ENCODE assay signal across 20 cellular contexts in the genomic region with DNA sequence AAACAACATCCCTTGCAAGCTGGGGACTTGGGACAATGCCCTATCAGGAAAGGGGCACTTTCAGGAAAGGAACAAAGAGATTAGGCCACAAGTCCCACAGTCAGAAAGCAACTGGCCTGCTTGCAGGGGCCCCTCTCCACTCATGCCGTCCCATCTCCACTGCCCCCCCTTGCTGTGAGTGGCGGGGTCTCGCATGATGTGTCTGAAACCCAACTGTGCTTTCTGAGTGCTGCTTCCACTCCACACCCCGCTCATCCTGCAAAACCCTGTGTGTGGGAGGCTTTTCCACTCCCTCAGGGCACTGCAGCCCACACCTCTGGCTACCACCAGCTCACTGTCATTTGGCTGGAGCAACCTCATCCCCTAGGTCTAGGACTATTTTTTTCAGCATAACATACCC. TPM values are rescaled to one million over a fixed set of nuclear protein-coding genes. Genes with fewer than 3 reads are reported as not detected.
DNase-seq lines count a peak whose midpoint lies in the region; ATAC-seq, FAIRE-seq and TF ChIP-seq lines count a peak whose summit lies in the region.
"Had no signal": no experiment of that assay in that cellular context is flagged by ENCODE, and none has a peak within 500 bp of the region (broad histone marks: within the 10 kb centered on the region; RNA-seq: fewer than 3 reads in every experiment).

No MANE protein-coding gene starts in this region.

- H3K79me2 ChIP-seq in SK-N-SH (ENCODE audit: insufficient read depth) (no peaks in the 10 kb centered on the region; the same call in 1 of the 2 replicates), Loucy (ENCODE audit: insufficient read depth, low read length) (peaks cover 100% of the 10 kb centered on the region), HepG2 (ENCODE audit: insufficient read depth, low read length) (peaks cover 97% of the 10 kb centered on the region)

- TF ChIP-seq RAD21 in SK-N-SH (IDR thresholded peaks at IDR 0.05; ENCODE audit: low read length), result no peak
- no peak for TF ChIP-seq RAD21 in HepG2 (CRISPR knock-in tag; IDR thresholded peaks at IDR 0.05)

- no peak for TF ChIP-seq CTCF in SK-N-SH (IDR thresholded peaks at IDR 0.05)
- no peak for TF ChIP-seq CTCF in Loucy (conservative IDR thresholded peaks at IDR 0.05; ENCODE audit: low read length)
- TF ChIP-seq CTCF in HepG2 (CRISPR knock-in tag; IDR thresholded peaks at IDR 0.05), result no peak
- TF ChIP-seq CTCF in psoas muscle (IDR thresholded peaks at IDR 0.05), result no peak

- H3K27ac ChIP-seq in SK-N-SH (ENCODE audit: low read depth in 2 of 2, low read length in 1 of 2), result no peak overlapping the region; a peak in 1 of 4 replicates
- H3K27ac ChIP-seq in HepG2 (ENCODE audit: extremely low read length, insufficient read depth, low read length), result no peak overlapping the region
- H3K27ac ChIP-seq in psoas muscle, result peak overlapping the region; percentile 81
- H3K27ac ChIP-seq: coronary artery, PC-9 had no signal

- CTCF ChIA-PET in SK-N-SH (lab: Yijun Ruan, JAX), result interaction anchor here (1.0 kb wide), 2 partner anchors 76 to 247 kb away, joined by 3 read pairs; no protein-coding TSS in a partner anchor
- CTCF ChIA-PET in HepG2 (lab: Yijun Ruan, JAX; ENCODE audit: low intra/inter-chr PET ratio, low total read pairs), result no interaction called here

- H3K9me2 ChIP-seq in SK-N-SH (no peaks in the 10 kb centered on the region), Loucy (replicated peaks; ENCODE audit: low read depth, low read length) (no peaks in the 10 kb centered on the region)

- no peaks in the 10 kb centered on the region for H3F3A ChIP-seq in SK-N-SH (replicated peaks; ENCODE audit: insufficient read depth)
- no peaks in the 10 kb centered on the region for H3F3A ChIP-seq in Loucy (ENCODE audit: low read depth)

- H3K27me3 ChIP-seq in SK-N-SH (ENCODE audit: insufficient read depth), result no peaks in the 10 kb centered on the region
- peaks cover 7% of the 10 kb centered on the region for H3K27me3 ChIP-seq in Loucy (ENCODE audit: insufficient read depth, low read length, poor library complexity, severe bottlenecking)
- no peaks in the 10 kb centered on the region for H3K27me3 ChIP-seq in HepG2 (ENCODE audit: control insufficient read depth in 1 of 2, insufficient read depth in 2 of 2, low read length in 2 of 2)
- H3K27me3 ChIP-seq in psoas muscle (ENCODE audit: insufficient read depth in 3 of 3, low read length in 2 of 3), result no peaks in the 10 kb centered on the region
- H3K27me3 ChIP-seq: BE2C, ovary had no signal

- no TSS peak for BruUV-seq in HepG2 (replicated peaks; lab: Mats Ljungman, UMichigan)

- peaks cover 4 to 94% of the 10 kb centered on the region in 2 experiments for H3K4me1 ChIP-seq in SK-N-SH (ENCODE audit: control insufficient read depth in 1 of 2, insufficient read depth in 2 of 2, low read depth in 1 of 2, low read length in 1 of 2)
- peaks cover 66% of the 10 kb centered on the region for H3K4me1 ChIP-seq in Loucy (ENCODE audit: insufficient read depth, low read length, poor library complexity, severe bottlenecking)
- H3K4me1 ChIP-seq in HepG2 (ENCODE audit: insufficient read depth, low read length), result peaks cover 100% of the 10 kb centered on the region
- peaks cover 81% of the 10 kb centered on the region for H3K4me1 ChIP-seq in psoas muscle
- H3K4me1 ChIP-seq: BE2C had no signal

- H2AFZ ChIP-seq in SK-N-SH (ENCODE audit: low read depth) (no peak overlapping the region), Loucy (ENCODE audit: low read length) (no peak overlapping the region), HepG2 (ENCODE audit: low read length) (no peak overlapping the region)
- H2AFZ ChIP-seq: PC-9 had no signal

- TF ChIP-seq EP300 in SK-N-SH (IDR thresholded peaks at IDR 0.05; ENCODE audit: borderline replicate concordance in 1 of 2, low read depth in 1 of 2, low read length in 1 of 2), result no peak
- TF ChIP-seq EP300 in HepG2 (IDR thresholded peaks at IDR 0.05; ENCODE audit: low read depth in 2 of 2, low read length in 2 of 2), result no peak
- TF ChIP-seq EP300 in HepG2 (CRISPR knock-in tag; IDR thresholded peaks at IDR 0.05; ENCODE audit: borderline replicate concordance), result no peak

- H3K9ac ChIP-seq in SK-N-SH (no peak overlapping the region), Loucy (ENCODE audit: low read depth, low read length, poor library complexity, severe bottlenecking) (peak overlapping the region; percentile 95), HepG2 (ENCODE audit: insufficient read depth, low read depth, low read length) (no peak overlapping the region)

- in situ Hi-C loops in HepG2 (cut with HindIII; ENCODE audit: extremely low pct_ligation_motif_present, low pct_unique_long_range_greater_than_20kb), result no loop called here

- H3K36me3 ChIP-seq in SK-N-SH (replicated peaks in 1 of 2; ENCODE audit: control insufficient read depth in 1 of 2, insufficient read depth in 2 of 2, low read length in 1 of 2), result peaks cover 0 to 2% of the 10 kb centered on the region in 2 experiments
- peaks cover 100% of the 10 kb centered on the region for H3K36me3 ChIP-seq in Loucy (ENCODE audit: insufficient read depth, low read length)
- H3K36me3 ChIP-seq in HepG2 (replicated peaks in 1 of 2; ENCODE audit: control insufficient read depth in 1 of 2, insufficient read depth in 2 of 2, low read length in 2 of 2), result peaks cover 31 to 65% of the 10 kb centered on the region in 2 experiments; a peak in 4 of 5 replicates
- no peaks in the 10 kb centered on the region for H3K36me3 ChIP-seq in psoas muscle (ENCODE audit: insufficient read depth in 1 of 2, low read depth in 1 of 2)
- H3K36me3 ChIP-seq: BE2C, ovary had no signal

- no peak for FAIRE-seq in HepG2 (lab: Jason Lieb, UNC)
- FAIRE-seq: endothelial cell of umbilical vein, GM12891, small intestine had no signal

- H3K4me2 ChIP-seq in SK-N-SH (no peak overlapping the region), Loucy (ENCODE audit: low read depth, low read length, poor library complexity, severe bottlenecking) (peak overlapping the region; percentile 98), HepG2 (ENCODE audit: low read depth, low read length) (peak overlapping the region; percentile 52)
- H3K4me2 ChIP-seq: PC-9 had no signal

- ATAC-seq in SK-N-SH treated with all-trans-retinoic acid at 6 μM for 48 hours, result no peak
- no peak for ATAC-seq in HepG2
- ATAC-seq in psoas muscle, result no peak
- ATAC-seq in HG03108 (IDR thresholded peaks at IDR 0.05; ENCODE audit: unreplicated experiment), result no peak
- ATAC-seq: mucosa of descending colon had no signal

- H3K4me3 ChIP-seq in SK-N-SH (ENCODE audit: low read depth in 2 of 2, low read length in 1 of 2) (no peak overlapping the region), Loucy (ENCODE audit: low read length, poor library complexity, severe bottlenecking) (peak overlapping the region; percentile 90), HepG2 (replicated peaks in 1 of 3; ENCODE audit: insufficient read depth in 1 of 3, low read depth in 2 of 3, low read length in 3 of 3) (no peak overlapping the region), psoas muscle (no peak overlapping the region)
- H3K4me3 ChIP-seq: coronary artery, mucosa of descending colon, ovary, PC-9 had no signal

- POLR2A ChIA-PET in SK-N-SH (lab: Yijun Ruan, JAX), result no interaction called here
- POLR2A ChIA-PET in HepG2 (lab: Yijun Ruan, JAX), result interaction anchor here (0.6 to 2.8 kb wide), 2 partner anchors 10 to 97 kb away, joined by 3 to 12 read pairs; no protein-coding TSS in a partner anchor

- intact Hi-C loops in HepG2 (cut with micrococcal nuclease; ENCODE audit: unreplicated experiment), result no loop called here
- intact Hi-C loops in psoas muscle (cut with DNase I), result no loop called here

- DNase-seq in SK-N-SH (peak; percentile 19), HepG2 (ENCODE audit: low spot score) (no peak), psoas muscle (peak in 1 of 2 donors; percentile 45), glomerular visceral epithelial cell (ENCODE audit: extremely low spot score) (no peak), DMS153 (lab: John Stamatoyannopoulos, UW) (no peak)
- DNase-seq: activated T-cell treated with anti-CD3 and anti-CD28 coated beads for 4 hours; Kasumi-1; NCI-H1417 treated with DMSO at 0.1 percent for 48 hours; PC-9; small intestine; stimulated activated CD8-positive, alpha-beta memory T cell treated with anti-CD3 and anti-CD28 coated beads, Interleukin-4, amount 100 ng/mL, for 48 hours had no signal

- H4K20me1 ChIP-seq in SK-N-SH (ENCODE audit: insufficient read depth) (peaks cover 36% of the 10 kb centered on the region), Loucy (ENCODE audit: insufficient read depth, low read length, poor library complexity, severe bottlenecking) (peaks cover 100% of the 10 kb centered on the region), HepG2 (ENCODE audit: insufficient read depth, low read length) (peaks cover 96% of the 10 kb centered on the region)

- WGBS in SK-N-SH (ENCODE audit: low lambda C conversion rate), result 90% methylated on average over 4 of the region's 4 CpGs
- WGBS in HepG2 (ENCODE audit: low lambda C conversion rate), result 56% methylated on average over 4 of the region's 4 CpGs
- WGBS in psoas muscle, 3 donors, result 81 to 90% (median 81%) methylated on average over 4 of the region's 4 CpGs

- no peaks in the 10 kb centered on the region for H3K9me3 ChIP-seq in SK-N-SH
- no peaks in the 10 kb centered on the region for H3K9me3 ChIP-seq in Loucy (ENCODE audit: insufficient read depth, low read depth, low read length)
- H3K9me3 ChIP-seq in HepG2 (ENCODE audit: low read length), result no peaks in the 10 kb centered on the region
- no peaks in the 10 kb centered on the region for H3K9me3 ChIP-seq in psoas muscle
- H3K9me3 ChIP-seq: BE2C, mucosa of descending colon, ovary had no signal

- no peak for TF ChIP-seq POLR2A in HepG2 (IDR thresholded peaks at IDR 0.05; ENCODE audit: insufficient read depth in 1 of 2, low read depth in 2 of 2, low read length in 2 of 2)

RNA-seq across cellular contexts. Expression of a gene that starts 7.9 kb away (rescaled TPM):
- polyA plus RNA-seq in SK-N-SH (2012; rRNA removed) (5.2 and 5.9 TPM in 2 replicates), HepG2 (2011; rRNA removed) (34.5 and 42.2 TPM in 2 replicates), psoas muscle (10 to 100 TPM; 13.6 to 90.9 (median 20.0) TPM)
- 2.9 and 4.9 TPM in 2 replicates for polyA plus RNA-seq in SK-N-SH (2012; cell fraction: cytosol; rRNA removed)
- 3.4 and 3.8 TPM in 2 replicates for polyA plus RNA-seq in SK-N-SH (2012; cell fraction: nucleus; rRNA removed)
- total RNA-seq in HepG2 (2016; rRNA removed; fragmentation: Illumina TruSeq; extraction: Trizol) (68.4 and 84.6 TPM in 2 replicates), psoas muscle (10 to 100 TPM; 29.3 to 68.7 (median 44.6) TPM)
- total RNA-seq in HepG2 (2016; cell fraction: cytosol; rRNA removed; fragmentation: Illumina TruSeq; extraction: Trizol; ENCODE audit: low read depth), result 8.0 TPM in 2 replicates
- total RNA-seq in HepG2 (2016; cell fraction: insoluble cytoplasmic fraction; rRNA removed; fragmentation: Illumina TruSeq; extraction: Trizol), result 60.2 and 86.4 TPM in 2 replicates
- 38.4 and 40.3 TPM in 2 replicates for total RNA-seq in HepG2 (2016; cell fraction: membrane; rRNA removed; fragmentation: Illumina TruSeq; extraction: Trizol)
- 59.1 and 66.3 TPM in 2 replicates for total RNA-seq in HepG2 (2016; cell fraction: nucleus; rRNA removed; fragmentation: Illumina TruSeq; extraction: Trizol)
- 35.2 and 53.7 TPM in 2 replicates for polyA plus RNA-seq in HepG2 (2011; cell fraction: cytosol; rRNA removed)
- polyA plus RNA-seq in HepG2 (2011; cell fraction: nucleus; rRNA removed), result 38.8 and 44.3 TPM in 2 replicates
- 50.2 and 79.5 TPM in 2 replicates for polyA plus RNA-seq in HepG2 (2012)
- 5.2 and 5.6 TPM in 2 replicates for polyA plus RNA-seq in HepG2 (2016; cell fraction: cytosol; fragmentation: Illumina TruSeq; extraction: Trizol; ENCODE audit: low read depth)
- 70.3 and 83.1 TPM in 2 replicates for polyA plus RNA-seq in HepG2 (2016; cell fraction: insoluble cytoplasmic fraction; fragmentation: Illumina TruSeq; extraction: Trizol; ENCODE audit: low read depth)
- polyA plus RNA-seq in HepG2 (2016; cell fraction: membrane; fragmentation: Illumina TruSeq; extraction: Trizol; ENCODE audit: low read depth), result 24.6 and 27.0 TPM in 2 replicates
- 106 and 113 TPM in 2 replicates for polyA plus RNA-seq in HepG2 (2016; cell fraction: nucleus; fragmentation: Illumina TruSeq; extraction: Trizol; ENCODE audit: insufficient read depth, low read depth)
- polyA minus RNA-seq in HepG2 (2011; rRNA and poly(A)+ RNA removed; ENCODE audit: low replicate concordance), result 7.6 and 148 TPM in 2 replicates
- 47.4 and 52.3 TPM in 2 replicates for polyA minus RNA-seq in HepG2 (2011; cell fraction: cytosol; rRNA and poly(A)+ RNA removed)
- polyA minus RNA-seq in HepG2 (2011; cell fraction: nucleus; rRNA and poly(A)+ RNA removed), result 39.0 and 60.8 TPM in 2 replicates
